Comparison of ENCODE assay signal across 8 cellular contexts in genomic region chr4:153257151-153257620, GRCh38. TPM values are rescaled to one million over a fixed set of nuclear protein-coding genes. Genes with fewer than 3 reads are reported as not detected.
DNase-seq lines count a peak whose midpoint lies in the region; ATAC-seq and TF ChIP-seq lines count a peak whose summit lies in the region.

No MANE protein-coding gene starts in this region.

- H3K79me2 ChIP-seq in PC-3 (ENCODE audit: low read length) = no peaks in the 10 kb centered on the region

- peak overlapping the region; percentile 47 to 85 for H3K18ac ChIP-seq in mesenchymal stem cell (ENCODE audit: low read depth in 1 of 2, low read length in 2 of 2)

- in situ Hi-C loops in Caki2 (cut with HindIII; ENCODE audit: low pct_unique_long_range_greater_than_20kb, low sequenced_read_pairs) = no loop called here

- H3K27ac ChIP-seq in mesenchymal stem cell (ENCODE audit: low read length, poor library complexity, severe bottlenecking) (peak overlapping the region; percentile 24), tibial nerve (peak overlapping the region in 3 of 4 donors; percentile 6 to 66 (median 62)), PC-3 (ENCODE audit: low read length) (no peak overlapping the region)

- H3K4me3 ChIP-seq in NT2/D1 (ENCODE audit: insufficient read length, low read depth) (peak overlapping the region; percentile 32), mesenchymal stem cell (ENCODE audit: insufficient read depth in 1 of 2, low read depth in 1 of 2, low read length in 2 of 2) (peak overlapping the region in 1 of 2 experiments; percentile 44), tibial nerve (peak overlapping the region in 2 of 4 donors; percentile 13 to 28), PC-3 (ENCODE audit: low read length) (no peak overlapping the region)

- ATAC-seq in GM21576 (IDR thresholded peaks at IDR 0.05; ENCODE audit: unreplicated experiment) = peak; percentile 62
- ATAC-seq in HG03097 (IDR thresholded peaks at IDR 0.05; ENCODE audit: low FRiP score, unreplicated experiment) = no peak
- ATAC-seq in PC-3 = no peak

- CTCF ChIA-PET in PC-3 (lab: Charles Lee) = no interaction called here

- peak overlapping the region in 1 of 2 experiments; percentile 71 for H2BK12ac ChIP-seq in mesenchymal stem cell (ENCODE audit: low read length in 2 of 2)

- H2BK15ac ChIP-seq in mesenchymal stem cell (ENCODE audit: low read depth, poor library complexity, severe bottlenecking) = no peak overlapping the region

- H3K23ac ChIP-seq in mesenchymal stem cell (ENCODE audit: low read length in 2 of 2) = no peak overlapping the region

- H3K9me3 ChIP-seq in NT2/D1 (ENCODE audit: insufficient read depth, low read length) (peaks cover 7% of the 10 kb centered on the region; the same call in 1 of the 2 replicates), mesenchymal stem cell (ENCODE audit: control insufficient read depth, low read length) (no peaks in the 10 kb centered on the region), tibial nerve (peaks cover 0 to 9% (median 0%) of the 10 kb centered on the region in 4 donors), PC-3 (ENCODE audit: low read length) (no peaks in the 10 kb centered on the region)

- no peaks in the 10 kb centered on the region for H3K4me1 ChIP-seq in NT2/D1 (ENCODE audit: insufficient read depth, insufficient read length)
- H3K4me1 ChIP-seq in mesenchymal stem cell (ENCODE audit: control insufficient read depth, insufficient read depth, low read depth, low read length) = peaks cover 6% of the 10 kb centered on the region
- peaks cover 0 to 45% (median 0%) of the 10 kb centered on the region in 4 donors for H3K4me1 ChIP-seq in tibial nerve
- no peaks in the 10 kb centered on the region for H3K4me1 ChIP-seq in PC-3 (ENCODE audit: insufficient read depth, low read length)

- no peak for TF ChIP-seq CTCF in tibial nerve (IDR thresholded peaks at IDR 0.05)
- TF ChIP-seq CTCF in PC-3 (conservative IDR thresholded peaks at IDR 0.05; ENCODE audit: low read depth, low read length) = no peak

- no TSS peak for BruUV-seq in PC-3 (replicated peaks; lab: Mats Ljungman, UMichigan)

- peaks cover 47% of the 10 kb centered on the region for H3K79me1 ChIP-seq in mesenchymal stem cell (replicated peaks; ENCODE audit: low read length, poor library complexity, severe bottlenecking)

- peak overlapping the region in 1 of 2 experiments; percentile 8 for H3K14ac ChIP-seq in mesenchymal stem cell (ENCODE audit: low read length in 2 of 2)

- no peak overlapping the region for H2BK5ac ChIP-seq in mesenchymal stem cell (ENCODE audit: low read depth, low read length, poor library complexity, severe bottlenecking)

- no peaks in the 10 kb centered on the region for H3K9me2 ChIP-seq in PC-3 (replicated peaks; ENCODE audit: low read length)

- H4K8ac ChIP-seq in mesenchymal stem cell (ENCODE audit: low read length) = peak overlapping the region; percentile 92

- peak overlapping the region; percentile 78 for H3K4me2 ChIP-seq in mesenchymal stem cell (ENCODE audit: low read length, poor library complexity, severe bottlenecking)
- H3K4me2 ChIP-seq in PC-3 (ENCODE audit: low read length) = no peak overlapping the region

- H2AFZ ChIP-seq in mesenchymal stem cell (ENCODE audit: low read depth, low read length) (peak overlapping the region; percentile 84), PC-3 (ENCODE audit: low read length) (no peak overlapping the region)

- 4% methylated on average over 7 of the region's 11 CpGs for WGBS in mesenchymal stem cell
- 9 to 17% methylated on average over 11 of the region's 11 CpGs for WGBS in tibial nerve, 2 donors

- TF ChIP-seq EP300 in tibial nerve (IDR thresholded peaks at IDR 0.05) = peak in 1 of 2 donors; percentile 61

- TF ChIP-seq POLR2A in tibial nerve (IDR thresholded peaks at IDR 0.05) = no peak

- no peaks in the 10 kb centered on the region for H3K36me3 ChIP-seq in NT2/D1 (ENCODE audit: insufficient read depth, insufficient read length, low read length)
- H3K36me3 ChIP-seq in mesenchymal stem cell (ENCODE audit: control insufficient read depth in 1 of 2, insufficient read depth in 2 of 2, low read depth in 1 of 2, low read length in 2 of 2) = no peaks in the 10 kb centered on the region
- H3K36me3 ChIP-seq in tibial nerve = no peaks in the 10 kb centered on the region
- H3K36me3 ChIP-seq in PC-3 (ENCODE audit: low read depth, low read length) = no peaks in the 10 kb centered on the region

- H3K9ac ChIP-seq in NT2/D1 (ENCODE audit: insufficient read length, low read depth) (peak overlapping the region; percentile 66), mesenchymal stem cell (ENCODE audit: low read length) (peak overlapping the region; percentile 21), PC-3 (ENCODE audit: low read length) (no peak overlapping the region)

- no peaks in the 10 kb centered on the region for H4K20me1 ChIP-seq in PC-3 (ENCODE audit: low read length)

- no peak overlapping the region for H4K91ac ChIP-seq in mesenchymal stem cell (ENCODE audit: low read length)

- H2BK120ac ChIP-seq in mesenchymal stem cell (ENCODE audit: low read depth, low read length) = peak overlapping the region; percentile 21

- H3F3A ChIP-seq in PC-3 (ENCODE audit: low read length, unreplicated experiment) = no peaks in the 10 kb centered on the region

- H3K4ac ChIP-seq in mesenchymal stem cell (ENCODE audit: low read depth in 1 of 2, low read length in 2 of 2) = peak overlapping the region; percentile 42 to 47

- H3K27me3 ChIP-seq in NT2/D1 (ENCODE audit: insufficient read depth, insufficient read length) (no peaks in the 10 kb centered on the region), mesenchymal stem cell (ENCODE audit: control insufficient read depth in 1 of 2, insufficient read depth in 1 of 2, low read length in 2 of 2) (no peaks in the 10 kb centered on the region), tibial nerve (no peaks in the 10 kb centered on the region), PC-3 (ENCODE audit: low read length) (no peaks in the 10 kb centered on the region)

- intact Hi-C loops in PC-3 (cut with micrococcal nuclease) = no loop called here

- peak overlapping the region; percentile 65 for H2AK5ac ChIP-seq in mesenchymal stem cell (ENCODE audit: low read length, severe bottlenecking)

- POLR2A ChIA-PET in PC-3 (lab: Charles Lee; ENCODE audit: unreplicated experiment) = no interaction called here

- DNase-seq in Caki2 (ENCODE audit: low read depth) (peak; percentile 40), NT2/D1 (ENCODE audit: low read depth, low spot score) (no peak), cerebellar nuclear complex (lab: John Stamatoyannopoulos, UW) (peak; percentile 74 to 78), mesenchymal stem cell (peak; percentile 81), tibial nerve (ENCODE audit: low spot score in 2 of 2) (no peak), PC-3 (no peak)

RNA-seq across cellular contexts. Expression of gene TRIM2, which starts 52.9 kb away (rescaled TPM):
- total RNA-seq in Caki2 (2014; rRNA removed; shearing (Covaris generic); ENCODE audit: low replicate concordance) = 23.8 and 43.7 TPM in 2 replicates
- 18.0 TPM for polyA plus RNA-seq in mesenchymal stem cell (2013, experiment 1 of 2)
- polyA plus RNA-seq in mesenchymal stem cell (2013, experiment 2 of 2) = 18.0 TPM
- total RNA-seq in tibial nerve (10 to 100 TPM; 25.7 to 55.9 (median 42.5) TPM), PC-3 (2014; rRNA removed) (18.9 and 20.2 TPM in 2 replicates)

Comparison
In these comparisons a context has a peak if more than half of its experiments do, and no peak if none do; other contexts are left out.
1. DNase-seq: peak in Caki2 (single experiment), cerebellar nuclear complex (2 of 2) and mesenchymal stem cell (single experiment); none in NT2/D1 (single experiment), tibial nerve (0 of 2) and PC-3 (single experiment).